Comparison of ENCODE assay signal across 8 cellular contexts in the genomic region with DNA sequence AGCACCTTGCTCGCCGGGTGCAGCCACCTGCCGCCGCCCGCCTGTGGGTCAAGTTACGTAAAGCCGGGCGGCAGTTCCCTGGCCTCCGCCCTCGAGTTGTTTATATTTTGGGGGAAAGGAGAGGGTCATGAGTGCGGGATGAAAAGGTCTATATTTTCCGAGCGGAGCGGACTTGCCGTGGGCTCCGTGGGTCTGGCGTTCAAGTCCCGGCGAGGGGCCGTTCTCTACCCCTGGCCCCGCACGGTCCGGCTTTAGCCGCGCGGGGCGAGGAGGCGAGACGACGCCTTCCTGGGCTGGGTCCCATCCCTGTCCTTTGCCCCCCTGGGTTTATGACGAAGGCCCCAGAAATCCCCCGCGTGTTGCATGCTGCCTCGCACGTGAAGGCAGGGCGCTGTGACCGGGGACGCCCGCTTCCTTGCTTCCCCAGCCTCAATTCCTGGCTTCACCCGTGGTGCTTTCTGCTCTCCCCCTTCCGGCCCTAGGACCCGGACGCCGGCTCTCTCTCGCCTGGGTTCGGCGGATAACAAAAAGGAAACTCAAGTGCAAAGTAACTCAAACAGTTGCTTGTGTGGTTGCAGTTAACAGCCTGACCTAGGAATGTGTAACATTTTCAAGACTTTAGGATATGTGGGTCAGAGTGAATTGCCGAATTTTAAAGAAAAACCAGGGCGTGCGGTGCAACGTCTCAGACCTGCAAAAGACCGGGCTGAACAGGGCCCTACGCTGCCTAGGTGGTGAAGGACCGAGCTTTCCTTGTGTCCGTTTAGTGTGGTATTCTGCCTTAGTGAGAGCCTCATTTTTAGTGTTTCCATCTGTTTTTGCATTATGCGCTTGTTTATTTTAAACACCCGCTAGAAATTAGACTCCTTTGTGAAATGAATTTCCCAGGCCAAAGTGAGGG. TPM values are rescaled to one million over a fixed set of nuclear protein-coding genes. Genes with fewer than 3 reads are reported as not detected.
DNase-seq lines count a peak whose midpoint lies in the region; ATAC-seq and TF ChIP-seq lines count a peak whose summit lies in the region.

No MANE protein-coding gene starts in this region.

- H3K36me3 ChIP-seq in Peyer's patch (no peaks in the 10 kb centered on the region), neural progenitor cell (no peaks in the 10 kb centered on the region), suprapubic skin (no peaks in the 10 kb centered on the region)

- TF ChIP-seq POLR2A in Peyer's patch (IDR thresholded peaks at IDR 0.05) = peak in 1 of 2 donors; percentile 30
- no peak for TF ChIP-seq POLR2A in suprapubic skin (IDR thresholded peaks at IDR 0.05)

- H4K20me1 ChIP-seq in neural progenitor cell (ENCODE audit: low read depth) = peaks cover 22% of the 10 kb centered on the region

- intact Hi-C loops in activated T-helper 2 cell treated with anti-CD3 and anti-CD28 coated beads, Interferon-gamma antibody, Interleukin-2, Interleukin-4, amounts not matched to agents 10 μg/mL and 5 μg/mL and 100 μg/mL, durations not matched to agents 14 hours and 24 hours and 36 hours (cut with micrococcal nuclease) = loop anchor here (5.0 to 10.0 kb wide), 4 partner anchors 124 to 783 kb away; a partner anchor contains a TSS

- peaks cover 53% of the 10 kb centered on the region for H3K79me2 ChIP-seq in neural progenitor cell (ENCODE audit: low read depth)

- H3K27ac Mint-ChIP-seq in activated T-helper 2 cell treated with anti-CD3 and anti-CD28 coated beads, Interferon-gamma antibody, Interleukin-2, Interleukin-4, amounts not matched to agents 10 μg/mL and 5 μg/mL and 100 μg/mL, durations not matched to agents 14 hours and 24 hours and 36 hours = peak overlapping the region; percentile 90
- peak overlapping the region; percentile 59 for H3K27ac Mint-ChIP-seq in neural progenitor cell

- ATAC-seq in HG03095 (IDR thresholded peaks at IDR 0.05; ENCODE audit: unreplicated experiment) (peak; percentile 22), foreskin keratinocyte (peak; percentile 14)

- no peaks in the 10 kb centered on the region for H3K9me3 Mint-ChIP-seq in activated T-helper 2 cell treated with anti-CD3 and anti-CD28 coated beads, Interferon-gamma antibody, Interleukin-2, Interleukin-4, amounts not matched to agents 10 μg/mL and 5 μg/mL and 100 μg/mL, durations not matched to agents 14 hours and 24 hours and 36 hours
- H3K9me3 Mint-ChIP-seq in neural progenitor cell = no peaks in the 10 kb centered on the region

- no peak for TF ChIP-seq CTCF in Peyer's patch (IDR thresholded peaks at IDR 0.05)
- no peak for TF ChIP-seq CTCF in foreskin keratinocyte (conservative IDR thresholded peaks at IDR 0.05)
- TF ChIP-seq CTCF in neural progenitor cell (IDR thresholded peaks at IDR 0.05) = no peak
- no peak for TF ChIP-seq CTCF in suprapubic skin (IDR thresholded peaks at IDR 0.05)

- peaks cover 27% of the 10 kb centered on the region for H3K4me1 Mint-ChIP-seq in activated T-helper 2 cell treated with anti-CD3 and anti-CD28 coated beads, Interferon-gamma antibody, Interleukin-2, Interleukin-4, amounts not matched to agents 10 μg/mL and 5 μg/mL and 100 μg/mL, durations not matched to agents 14 hours and 24 hours and 36 hours (ENCODE audit: low read depth)
- peaks cover 27% of the 10 kb centered on the region for H3K4me1 Mint-ChIP-seq in neural progenitor cell

- no peaks in the 10 kb centered on the region for H3K27me3 ChIP-seq in Peyer's patch
- H3K27me3 ChIP-seq in foreskin keratinocyte = no peaks in the 10 kb centered on the region
- H3K27me3 ChIP-seq in neural progenitor cell = peaks cover 6% of the 10 kb centered on the region
- no peaks in the 10 kb centered on the region for H3K27me3 ChIP-seq in suprapubic skin

- peak overlapping the region; percentile 69 to 84 (median 74) for H3K4me3 ChIP-seq in Peyer's patch
- peak overlapping the region; percentile 76 for H3K4me3 ChIP-seq in neural progenitor cell
- H3K4me3 ChIP-seq in suprapubic skin = peak overlapping the region; percentile 87

- H3K27ac ChIP-seq in Peyer's patch (peak overlapping the region; percentile 83 to 90 (median 86)), foreskin keratinocyte (peak overlapping the region; percentile 48), neural progenitor cell (peak overlapping the region; percentile 32), suprapubic skin (peak overlapping the region; percentile 74)

- H3K36me3 Mint-ChIP-seq in activated T-helper 2 cell treated with anti-CD3 and anti-CD28 coated beads, Interferon-gamma antibody, Interleukin-2, Interleukin-4, amounts not matched to agents 10 μg/mL and 5 μg/mL and 100 μg/mL, durations not matched to agents 14 hours and 24 hours and 36 hours (ENCODE audit: low read depth) = peaks cover 2% of the 10 kb centered on the region
- no peaks in the 10 kb centered on the region for H3K36me3 Mint-ChIP-seq in neural progenitor cell

- H3K4me3 Mint-ChIP-seq in activated T-helper 2 cell treated with anti-CD3 and anti-CD28 coated beads, Interferon-gamma antibody, Interleukin-2, Interleukin-4, amounts not matched to agents 10 μg/mL and 5 μg/mL and 100 μg/mL, durations not matched to agents 14 hours and 24 hours and 36 hours (ENCODE audit: low read depth) = peak overlapping the region; percentile 91
- H3K4me3 Mint-ChIP-seq in neural progenitor cell = peak overlapping the region; percentile 95

- TF ChIP-seq EP300 in suprapubic skin (IDR thresholded peaks at IDR 0.05) = no peak

- H3K4me1 ChIP-seq in Peyer's patch (peaks cover 0 to 4% (median 0%) of the 10 kb centered on the region in 4 donors), foreskin keratinocyte (peaks cover 15% of the 10 kb centered on the region), neural progenitor cell (peaks cover 13% of the 10 kb centered on the region), suprapubic skin (peaks cover 25% of the 10 kb centered on the region)

- H3K27me3 Mint-ChIP-seq in activated T-helper 2 cell treated with anti-CD3 and anti-CD28 coated beads, Interferon-gamma antibody, Interleukin-2, Interleukin-4, amounts not matched to agents 10 μg/mL and 5 μg/mL and 100 μg/mL, durations not matched to agents 14 hours and 24 hours and 36 hours (ENCODE audit: low read depth) = peaks cover 12% of the 10 kb centered on the region
- no peaks in the 10 kb centered on the region for H3K27me3 Mint-ChIP-seq in neural progenitor cell (ENCODE audit: insufficient read depth, low read depth)

- 3% methylated on average over 20 of the region's 57 CpGs for WGBS in suprapubic skin

- peak overlapping the region; percentile 88 for H3K4me2 ChIP-seq in neural progenitor cell

- H3F3A ChIP-seq in neural progenitor cell (ENCODE audit: low read depth) = peaks cover 21% of the 10 kb centered on the region

- H3K9ac ChIP-seq in neural progenitor cell = peak overlapping the region; percentile 2

- peak overlapping the region; percentile 89 for H2AFZ ChIP-seq in neural progenitor cell (replicated peaks)

- H3K9me3 ChIP-seq in Peyer's patch (no peaks in the 10 kb centered on the region), neural progenitor cell (ENCODE audit: low read depth) (no peaks in the 10 kb centered on the region), suprapubic skin (no peaks in the 10 kb centered on the region)

- DNase-seq in NCI-H1417 (lab: John Stamatoyannopoulos, UW) = peak; percentile 3 to 86 (median 85)
- DNase-seq in NCI-H1417 treated with DMSO at 0.1 percent for 48 hours (lab: John Stamatoyannopoulos, UW) = no peak
- peak; percentile 51 to 78 (median 78) for DNase-seq in Peyer's patch
- peak; percentile 44 for DNase-seq in activated T-helper 2 cell treated with anti-CD3 and anti-CD28 coated beads, Interferon-gamma antibody, Interleukin-2, Interleukin-4, amounts not matched to agents 10 μg/mL and 5 μg/mL and 100 μg/mL, durations not matched to agents 14 hours and 24 hours and 36 hours (ENCODE audit: low spot score)
- DNase-seq in foreskin keratinocyte = peak in 1 of 2 donors; percentile 51
- peak; percentile 52 for DNase-seq in neural progenitor cell (ENCODE audit: low spot score)
- DNase-seq in suprapubic skin (ENCODE audit: low spot score in 2 of 2) = peak in 1 of 2 donors; percentile 71

RNA-seq across cellular contexts. Expression of a gene that starts 0.8 kb away (rescaled TPM):
- total RNA-seq in Peyer's patch = 100 to 1,000 TPM in 3 of 4 donors, 10 to 100 TPM in 1; 81.7 to 197 (median 169) TPM
- total RNA-seq in activated T-helper 2 cell treated with anti-CD3 and anti-CD28 coated beads, Interferon-gamma antibody, Interleukin-2, Interleukin-4, amounts not matched to agents 10 μg/mL and 5 μg/mL and 100 μg/mL, durations not matched to agents 14 hours and 24 hours and 36 hours = 43.8 and 46.9 TPM in 2 replicates
- 25.3 and 31.6 TPM in 2 replicates for total RNA-seq in foreskin keratinocyte
- 6.3 and 6.5 TPM in 2 replicates for polyA plus RNA-seq in foreskin keratinocyte
- 39.9 and 66.8 TPM in 2 replicates for total RNA-seq in neural progenitor cell (ENCODE audit: low replicate concordance)
- total RNA-seq in suprapubic skin = 100 to 1,000 TPM in 1 of 4 donors, 10 to 100 TPM in 3; 30.1 to 125 (median 46.2) TPM

Comparison
In these comparisons a context has a peak if more than half of its experiments do, and no peak if none do; other contexts are left out.
1. H3K27ac ChIP-seq: peak in every context shown above with its lines; median percentile 86 in Peyer's patch; 74 in suprapubic skin; 48 in foreskin keratinocyte; 32 in neural progenitor cell.